In the genomic region with DNA sequence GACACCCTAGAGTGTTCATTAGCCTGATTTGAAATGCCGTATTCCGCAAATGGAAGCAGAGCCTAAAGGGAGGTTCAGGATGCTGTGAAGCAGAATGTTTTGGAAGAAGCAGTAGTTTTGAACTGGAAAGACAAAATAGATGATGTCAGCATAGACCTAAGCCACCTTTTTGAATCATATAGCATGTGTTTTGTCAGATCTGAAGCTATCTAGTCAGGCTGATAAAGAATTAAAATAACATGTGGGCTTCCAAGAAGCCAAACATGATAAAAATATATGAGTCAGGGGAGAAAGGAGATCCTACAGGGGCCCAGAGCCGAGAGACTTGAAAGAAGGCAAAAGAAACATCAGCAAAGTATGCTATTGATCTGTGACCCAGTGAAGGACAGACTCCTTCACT, we compare ENCODE assay signal across 14 cellular contexts. TPM values are rescaled to one million over a fixed set of nuclear protein-coding genes. Genes with fewer than 3 reads are reported as not detected.
DNase-seq lines count a peak whose midpoint lies in the region; ATAC-seq and TF ChIP-seq lines count a peak whose summit lies in the region.
"Had no signal": no experiment of that assay in that cellular context is flagged by ENCODE, and none has a peak within 500 bp of the region (broad histone marks: within the 10 kb centered on the region; RNA-seq: fewer than 3 reads in every experiment).

No MANE protein-coding gene starts in this region.

- DNase-seq in heart right ventricle, result no peak
- DNase-seq in right cardiac atrium, result no peak
- no peak for DNase-seq in caudate nucleus (lab: John Stamatoyannopoulos, UW)
- no peak for DNase-seq in CD1c-positive myeloid dendritic cell (ENCODE audit: extremely low spot score)
- no peak for DNase-seq in mesendoderm
- no peak for DNase-seq in ACHN
- DNase-seq: activated CD4-positive, alpha-beta T cell treated with anti-CD3 and anti-CD28 coated beads, Interleukin-2, amount 10 ng/mL, durations not matched to agents 7 days and 5 days; kidney; NCI-H1105; NCI-H774; stimulated activated CD4-positive, alpha-beta T cell treated with anti-CD3 and anti-CD28 coated beads, Interleukin-4, amount 100 ng/mL, for 24 hours; substantia nigra had no signal

- H3K4ac ChIP-seq in mesendoderm (ENCODE audit: low read depth, low read length), result no peak overlapping the region

- H3K4me3 ChIP-seq in heart right ventricle, result no peak overlapping the region
- no peak overlapping the region for H3K4me3 ChIP-seq in right cardiac atrium (ENCODE audit: low read length)
- H3K4me3 ChIP-seq in muscle layer of duodenum (ENCODE audit: low read depth in 1 of 2, low read length in 2 of 2), result no peak overlapping the region
- H3K4me3 ChIP-seq in urinary bladder (ENCODE audit: low read depth, low read length), result no peak overlapping the region
- no peak overlapping the region for H3K4me3 ChIP-seq in mesendoderm (ENCODE audit: low read length)

- H3K4me2 ChIP-seq in mesendoderm (ENCODE audit: low read length), result no peak overlapping the region

- no peak overlapping the region for H3K9ac ChIP-seq in mesendoderm (ENCODE audit: low read length)

- in situ Hi-C loops in ACHN (cut with HindIII; ENCODE audit: low pct_ligation_motif_present, low pct_unique_long_range_greater_than_20kb, low sequenced_read_pairs), result no loop called here

- H2AK5ac ChIP-seq in mesendoderm (ENCODE audit: low read length), result no peak overlapping the region

- H2BK5ac ChIP-seq in mesendoderm (ENCODE audit: low read length), result no peak overlapping the region

- peaks cover 0 to 66% (median 25%) of the 10 kb centered on the region in 9 donors for H3K36me3 ChIP-seq in heart right ventricle
- peaks cover 23 to 30% of the 10 kb centered on the region in 2 donors for H3K36me3 ChIP-seq in muscle layer of duodenum (ENCODE audit: control insufficient read depth in 1 of 2, insufficient read depth in 2 of 2, low read length in 2 of 2)
- H3K36me3 ChIP-seq in urinary bladder (ENCODE audit: insufficient read depth), result peaks cover 2% of the 10 kb centered on the region
- H3K36me3 ChIP-seq in mesendoderm (ENCODE audit: control insufficient read depth, insufficient read depth, low read length), result peaks cover 10% of the 10 kb centered on the region

- no peak overlapping the region for H2BK120ac ChIP-seq in mesendoderm (ENCODE audit: low read depth, low read length)

- no peaks in the 10 kb centered on the region for H3K79me1 ChIP-seq in mesendoderm (ENCODE audit: low read length)

- H3K27me3 ChIP-seq in heart right ventricle (no peaks in the 10 kb centered on the region), right cardiac atrium (ENCODE audit: control insufficient read depth, insufficient read depth) (no peaks in the 10 kb centered on the region), muscle layer of duodenum (ENCODE audit: low read depth, low read length) (no peaks in the 10 kb centered on the region), mesendoderm (ENCODE audit: insufficient read depth, low read length, poor library complexity) (no peaks in the 10 kb centered on the region)

- intact Hi-C loops in heart right ventricle (cut with DNase I), result loop anchor here in 1 of 10 donors (2.0 kb wide), 1 partner anchor 33 kb away; no protein-coding TSS in a partner anchor
- intact Hi-C loops in right cardiac atrium (cut with DNase I), result no loop called here

- WGBS in heart right ventricle, 2 donors, result 66 to 69% methylated on average over 3 of the region's 3 CpGs
- 72% methylated on average over 3 of the region's 3 CpGs for WGBS in right cardiac atrium
- WGBS in urinary bladder, result 58% methylated on average over 3 of the region's 3 CpGs
- no CpG with 5 or more reads among the region's 3 CpGs for WGBS in mesendoderm (ENCODE audit: extremely low coverage, insufficient coverage, low lambda C conversion rate)

- no peak overlapping the region for H2BK15ac ChIP-seq in mesendoderm (replicated peaks; ENCODE audit: low read depth)

- no peak overlapping the region for H4K8ac ChIP-seq in mesendoderm (ENCODE audit: low read depth, low read length)

- H3K4me1 ChIP-seq in heart right ventricle, result peaks cover 14 to 92% (median 76%) of the 10 kb centered on the region in 9 donors
- H3K4me1 ChIP-seq in right cardiac atrium (ENCODE audit: control insufficient read depth, insufficient read depth, low read length), result peaks cover 3% of the 10 kb centered on the region
- peaks cover 4 to 42% of the 10 kb centered on the region in 2 donors for H3K4me1 ChIP-seq in muscle layer of duodenum (ENCODE audit: control insufficient read depth in 1 of 2, insufficient read depth in 2 of 2, low read length in 2 of 2)
- H3K4me1 ChIP-seq in urinary bladder (ENCODE audit: insufficient read depth), result peaks cover 2% of the 10 kb centered on the region
- no peaks in the 10 kb centered on the region for H3K4me1 ChIP-seq in mesendoderm (ENCODE audit: control insufficient read depth, low read depth, low read length)

- H3K18ac ChIP-seq in mesendoderm (ENCODE audit: low read length), result no peak overlapping the region

- peak overlapping the region; percentile 17 to 92 (median 82) for H3K27ac ChIP-seq in heart right ventricle
- no peak overlapping the region for H3K27ac ChIP-seq in right cardiac atrium (ENCODE audit: low read length)
- peak overlapping the region; percentile 1 for H3K27ac ChIP-seq in caudate nucleus (ENCODE audit: low read depth, low read length)
- peak overlapping the region; percentile 6 for H3K27ac ChIP-seq in muscle layer of duodenum (ENCODE audit: low read length)
- H3K27ac ChIP-seq in urinary bladder (ENCODE audit: low read depth), result peak overlapping the region; percentile 44
- H3K27ac ChIP-seq in mesendoderm (ENCODE audit: low read depth, low read length), result no peak overlapping the region

- no peak overlapping the region for H3K23ac ChIP-seq in mesendoderm (ENCODE audit: low read length)

- ATAC-seq in heart right ventricle (no peak), right cardiac atrium (no peak)

- H3K56ac ChIP-seq in mesendoderm (ENCODE audit: low read length), result no peak overlapping the region

- H4K5ac ChIP-seq in mesendoderm (ENCODE audit: low read length), result no peak overlapping the region

- H3K9me3 ChIP-seq in heart right ventricle (no peaks in the 10 kb centered on the region), right cardiac atrium (ENCODE audit: control insufficient read depth, low read length) (no peaks in the 10 kb centered on the region), muscle layer of duodenum (ENCODE audit: control insufficient read depth in 1 of 2, low read length in 2 of 2) (no peaks in the 10 kb centered on the region)

- H3K79me2 ChIP-seq in mesendoderm (ENCODE audit: control insufficient read depth, insufficient read depth, low read length), result no peaks in the 10 kb centered on the region

- TF ChIP-seq CTCF in heart right ventricle (IDR thresholded peaks at IDR 0.05), result no peak

RNA-seq across cellular contexts. Expression of gene RASA2, which starts 47.2 kb away (rescaled TPM):
- total RNA-seq in heart right ventricle (1 to 10 TPM; 2.7 to 7.7 (median 5.1) TPM), right cardiac atrium (1 to 10 TPM; 4.7 to 6.6 (median 6.0) TPM), urinary bladder (38.8 TPM)
- polyA plus RNA-seq in heart right ventricle (1 to 10 TPM; 1.4 to 6.5 TPM), right cardiac atrium (2.1 TPM), urinary bladder (5.9 TPM)
- 9.0 TPM for polyA plus RNA-seq in mesendoderm (2013, experiment 1 of 2)
- polyA plus RNA-seq in mesendoderm (2013, experiment 2 of 2), result 8.1 TPM

Comparison
In these comparisons a context has a peak if more than half of its experiments do, and no peak if none do; other contexts are left out.
1. H3K27ac ChIP-seq: peak in heart right ventricle (10 of 10), caudate nucleus (single experiment), muscle layer of duodenum (single experiment) and urinary bladder (single experiment); none in right cardiac atrium (single experiment) and mesendoderm (single experiment).